Comparison of ENCODE assay signal across 1 cellular context in genomic region chr12:122894173-122895121, GRCh38.
A peak's percentile ranks its signal among the peaks of the same experiment; 100 is the strongest.
TF ChIP-seq lines count a peak whose summit lies in the region.

No MANE protein-coding gene starts in this region.

TF ChIP-seq in K562, 482 proteins besides CTCF, POLR2A, EP300 and RAD21 (continued from another document and continues in another):
- TF ChIP-seq ASH1L (IDR thresholded peaks at IDR 0.05; ENCODE audit: borderline replicate concordance, low read depth, partially characterized antibody) (no peak), HDAC1 (IDR thresholded peaks at IDR 0.05) (0 out of 4 replicates have a peak, but pooled peaks of 1 of the 2 experiments have one; percentile 39), ETV1 (tag; conservative IDR thresholded peaks at IDR 0.05; ENCODE audit: low read depth) (no peak), ZKSCAN3 (CRISPR knock-in tag; IDR thresholded peaks at IDR 0.05) (no peak), NCOR1 (IDR thresholded peaks at IDR 0.05) (no peak), CBFA2T2 (conservative IDR thresholded peaks at IDR 0.05) (peak; percentile 51), CBFA2T3 (IDR thresholded peaks at IDR 0.05) (peak; percentile 75), THAP12 (CRISPR knock-in tag; IDR thresholded peaks at IDR 0.05) (no peak; the same call in 1 of the 2 replicates), SOX6 (IDR thresholded peaks at IDR 0.05) (no peak), ARID2 (IDR thresholded peaks at IDR 0.05) (no peak), FOXK1 (CRISPR knock-in tag; IDR thresholded peaks at IDR 0.05; ENCODE audit: borderline replicate concordance) (0 out of 2 replicates have a peak, but pooled peaks have one; percentile 27), ZZZ3 (IDR thresholded peaks at IDR 0.05) (no peak), RAD51 (IDR thresholded peaks at IDR 0.05; ENCODE audit: borderline replicate concordance, low read depth) (no peak), MLX (CRISPR knock-in tag; conservative IDR thresholded peaks at IDR 0.05) (0 out of 4 replicates have a peak, but pooled peaks of 1 of the 2 experiments have one; percentile 44), PRDM10 (IDR thresholded peaks at IDR 0.05; ENCODE audit: partially characterized antibody) (peak; percentile 82), CBFB (CRISPR knock-in tag; IDR thresholded peaks at IDR 0.05) (no peak), BRD4 (IDR thresholded peaks at IDR 0.05) (no peak), JUN (IDR thresholded peaks at IDR 0.05; ENCODE audit: borderline replicate concordance, low read depth, low read length) (no peak), JUN (CRISPR knock-in tag; IDR thresholded peaks at IDR 0.05; ENCODE audit: borderline replicate concordance) (0 out of 2 replicates have a peak, but pooled peaks have one; percentile 30), ARID1B (IDR thresholded peaks at IDR 0.05) (peak; percentile 82), GTF3C2 (IDR thresholded peaks at IDR 0.05; ENCODE audit: borderline replicate concordance, extremely low read depth, insufficient read length) (no peak), ZMIZ1 (IDR thresholded peaks at IDR 0.05; ENCODE audit: low read depth in 2 of 2, low read length in 2 of 2) (no peak), ZNF407 (IDR thresholded peaks at IDR 0.05; ENCODE audit: low read depth) (no peak), BHLHE40 (IDR thresholded peaks at IDR 0.05; ENCODE audit: low read length) (peak; percentile 55; the same call in 1 of the 2 replicates), ZNF311 (CRISPR knock-in tag; IDR thresholded peaks at IDR 0.05) (no peak), HMGN3 (IDR thresholded peaks at IDR 0.05; ENCODE audit: borderline replicate concordance, extremely low read depth, insufficient read length, low read depth, low read length) (no peak), ZNF639 (CRISPR knock-in tag; conservative IDR thresholded peaks at IDR 0.05 in 1 of 2, IDR thresholded peaks at IDR 0.05 in 1 of 2) (no peak), ZNF444 (CRISPR knock-in tag; IDR thresholded peaks at IDR 0.05) (no peak), TFAP4 (CRISPR knock-in tag; IDR thresholded peaks at IDR 0.05; ENCODE audit: borderline replicate concordance) (peak; percentile 28; the same call in 1 of the 2 replicates)
